8 cellular contexts compared by ENCODE assay signal in the genomic region with DNA sequence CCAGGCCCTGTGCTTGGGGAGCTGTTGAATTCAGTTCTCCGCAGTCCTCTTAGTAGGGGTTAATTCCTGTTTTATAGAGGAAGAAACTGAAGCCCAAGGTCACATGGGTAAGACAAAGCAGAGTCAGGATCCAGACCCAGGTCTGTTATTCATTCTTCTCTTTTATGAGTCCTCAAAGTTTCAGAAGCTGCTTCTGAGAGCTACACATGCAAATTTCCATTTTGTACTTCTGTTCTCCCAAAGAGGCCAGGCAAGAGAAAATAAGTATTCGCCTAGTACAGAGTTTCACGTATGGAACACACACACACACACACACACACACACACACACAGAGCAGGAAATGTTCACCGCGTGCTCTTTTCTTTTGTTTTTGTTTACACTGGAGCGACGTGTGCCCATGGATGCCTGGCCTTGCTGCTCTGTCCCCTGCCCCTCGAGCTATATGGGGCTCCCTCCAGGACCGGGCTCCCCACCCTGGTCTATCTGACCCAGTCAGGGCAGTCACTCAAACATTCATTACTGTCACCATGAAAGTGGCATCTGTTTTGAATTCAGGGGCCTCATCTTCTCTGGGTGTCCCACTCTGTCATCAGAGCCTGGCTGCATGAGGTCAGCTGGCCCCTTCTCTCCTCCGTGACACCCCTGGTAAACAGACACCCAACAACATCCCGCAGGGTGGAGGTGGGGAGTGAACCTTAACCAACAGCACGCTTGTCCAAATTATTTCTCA.
A peak's percentile ranks its signal among the peaks of the same experiment; 100 is the strongest.
DNase-seq lines count a peak whose midpoint lies in the region; ATAC-seq, FAIRE-seq and TF ChIP-seq lines count a peak whose summit lies in the region.

No MANE protein-coding gene starts in this region.

- CTCF ChIA-PET in H1 (lab: Charles Lee; ENCODE audit: partially characterized antibody): interaction anchor here (0.8 to 1.6 kb wide), 6 partner anchors 13 to 197 kb away, joined by 3 to 6 read pairs (median 4); no protein-coding TSS in a partner anchor

- no peak overlapping the region for H2BK15ac ChIP-seq in H1 (ENCODE audit: low read length)

- no peak overlapping the region for H3K9ac ChIP-seq in H1 (replicated peaks in 1 of 4; ENCODE audit: extremely low read depth in 1 of 4, low read depth in 3 of 4, low read length in 3 of 4)

- H2BK120ac ChIP-seq in H1 (replicated peaks; ENCODE audit: low read depth, low read length): no peak overlapping the region

- H3K79me2 ChIP-seq in H1 (ENCODE audit: control insufficient read depth in 1 of 2, insufficient read depth in 2 of 2, low read length in 2 of 2): no peaks in the 10 kb centered on the region

- no peaks in the 10 kb centered on the region for H3K23me2 ChIP-seq in H1 (ENCODE audit: low read depth, low read length)

- no peak overlapping the region for H4K5ac ChIP-seq in H1 (ENCODE audit: insufficient read length, low read depth, low read length)

- TF ChIP-seq RAD21 in H1 (IDR thresholded peaks at IDR 0.05 in 1 of 2, conservative IDR thresholded peaks at IDR 0.05 in 1 of 2; ENCODE audit: low read depth in 2 of 2, low read length in 2 of 2): no peak

- H2BK12ac ChIP-seq in H1 (ENCODE audit: low read depth, low read length): no peak overlapping the region

- peaks cover 0 to 13% (median 4%) of the 10 kb centered on the region in 4 experiments; a peak in 6 of 7 replicates for H3K4me1 ChIP-seq in H1 (replicated peaks in 1 of 4; ENCODE audit: control insufficient read depth in 3 of 4, insufficient read depth in 4 of 4, low read length in 3 of 4)
- peaks cover 56 to 81% (median 70%) of the 10 kb centered on the region in 4 donors for H3K4me1 ChIP-seq in transverse colon

- WGBS in H1 (ENCODE audit: extremely low coverage in 1 of 2, insufficient coverage in 1 of 2, insufficient read length in 1 of 2, insufficient replicate concordance in 2 of 2, low coverage in 1 of 2, low lambda C conversion rate in 2 of 2, missing lambda C conversion rate in 1 of 2), 2 experiments: 85% methylated on average over 12 of the region's 12 CpGs; no CpG with 5 or more reads in 1 of the 2 experiments
- WGBS in transverse colon (ENCODE audit: low coverage in 1 of 2), 2 donors: 22 to 23% methylated on average over 4 to 12 of the region's 12 CpGs

- TF ChIP-seq EP300 in H1 (IDR thresholded peaks at IDR 0.05; ENCODE audit: borderline replicate concordance in 1 of 2, low read depth in 2 of 2, low read length in 2 of 2) (no peak), transverse colon (IDR thresholded peaks at IDR 0.05; ENCODE audit: low read depth) (no peak)

- H2AK5ac ChIP-seq in H1 (ENCODE audit: low read depth, low read length): 0 out of 2 replicates have a peak overlapping the region, but pooled peaks have one; percentile 24

- POLR2A ChIA-PET in H1 (lab: Charles Lee; ENCODE audit: partially characterized antibody): interaction anchor here (0.6 to 1.7 kb wide), 3 partner anchors 15 to 209 kb away, joined by 3 to 4 read pairs (median 3); no protein-coding TSS in a partner anchor

- H3K4me2 ChIP-seq in H1 (ENCODE audit: insufficient read depth in 1 of 2, low read depth in 2 of 2, low read length in 2 of 2): no peak overlapping the region; a peak in 1 of 4 replicates

- TF ChIP-seq POLR2A in H1 (IDR thresholded peaks at IDR 0.05; ENCODE audit: control extremely low read depth in 1 of 2, low read depth in 2 of 2, low read length in 2 of 2): no peak
- TF ChIP-seq POLR2A in transverse colon (IDR thresholded peaks at IDR 0.05): no peak

- no peak for FAIRE-seq in H1 (lab: Jason Lieb, UNC)

- peaks cover 1 to 12% of the 10 kb centered on the region in 2 experiments for H4K20me1 ChIP-seq in H1 (replicated peaks in 1 of 2; ENCODE audit: control insufficient read depth in 1 of 2, insufficient read depth in 2 of 2, low read length in 2 of 2)

- H3K9me3 ChIP-seq in H1 (ENCODE audit: insufficient read depth in 2 of 2, low read depth in 1 of 2, low read length in 1 of 2): no peaks in the 10 kb centered on the region
- no peaks in the 10 kb centered on the region for H3K9me3 ChIP-seq in transverse colon

- no peak for TF ChIP-seq CTCF in H1 (IDR thresholded peaks at IDR 0.05; ENCODE audit: control extremely low read depth in 1 of 3, insufficient read depth in 1 of 3, low read depth in 1 of 3, low read length in 3 of 3)
- no peak for TF ChIP-seq CTCF in transverse colon (IDR thresholded peaks at IDR 0.05)

- H3K36me3 ChIP-seq in H1 (ENCODE audit: control insufficient read depth in 2 of 4, insufficient read depth in 4 of 4, low read length in 3 of 4) (no peaks in the 10 kb centered on the region), transverse colon (no peaks in the 10 kb centered on the region)

- H3K27ac ChIP-seq in H1 (ENCODE audit: low read depth, low read length) (no peak overlapping the region), transverse colon (peak overlapping the region; percentile 70 to 77 (median 74))

- H4K8ac ChIP-seq in H1 (ENCODE audit: extremely low read depth, insufficient read depth, low read length): no peak overlapping the region

- no peak overlapping the region for H2AFZ ChIP-seq in H1 (ENCODE audit: low read length)

- no peak overlapping the region for H2BK5ac ChIP-seq in H1 (ENCODE audit: low read depth, low read length)

- H3K79me1 ChIP-seq in H1 (ENCODE audit: low read depth, low read length): no peaks in the 10 kb centered on the region; the same call in none of the 2 replicates

- no peak overlapping the region for H3K23ac ChIP-seq in H1 (ENCODE audit: insufficient read length)

- no peak overlapping the region for H3K18ac ChIP-seq in H1 (ENCODE audit: extremely low read depth, low read length)

- in situ Hi-C loops in transverse colon (cut with MboI; ENCODE audit: low pct_ligation_motif_present in 1 of 4, low pct_unique_long_range_greater_than_20kb in 1 of 4, low sequenced_read_pairs in 3 of 4) (no loop called here), ACHN (cut with HindIII; ENCODE audit: low pct_ligation_motif_present, low pct_unique_long_range_greater_than_20kb, low sequenced_read_pairs) (no loop called here)

- H2BK20ac ChIP-seq in H1 (ENCODE audit: low read length): no peak overlapping the region

- peak; percentile 35 for DNase-seq in EH (ENCODE audit: low read depth)
- no peak for DNase-seq in H1 (ENCODE audit: low read depth in 1 of 2, low spot score in 2 of 2)
- DNase-seq in transverse colon: no peak
- no peak for DNase-seq in NCI-H146 (lab: John Stamatoyannopoulos, UW)
- no peak for DNase-seq in ACHN
- no peak for DNase-seq in stimulated activated CD4-positive, alpha-beta T cell treated with anti-CD3 and anti-CD28 coated beads, Interleukin-1b, Interleukin-23, amount 100 ng/mL, for 48 hours

- H3K27me3 ChIP-seq in H1 (replicated peaks in 1 of 4; ENCODE audit: control insufficient read depth in 3 of 4, extremely low read depth in 1 of 4, insufficient read depth in 3 of 4, low read length in 3 of 4) (no peaks in the 10 kb centered on the region), transverse colon (no peaks in the 10 kb centered on the region)

- intact Hi-C loops in transverse colon (cut with DNase I; ENCODE audit: low total_unique reads): no loop called here

- no peak overlapping the region for H4K91ac ChIP-seq in H1 (replicated peaks; ENCODE audit: insufficient read length, low read length)

- ATAC-seq in GM21367 (IDR thresholded peaks at IDR 0.05; ENCODE audit: unreplicated experiment): peak; percentile 92
- ATAC-seq in HG03469 (IDR thresholded peaks at IDR 0.05; ENCODE audit: unreplicated experiment): peak; percentile 89

- no peak overlapping the region for H3K56ac ChIP-seq in H1 (replicated peaks; ENCODE audit: insufficient read length, low read depth, low read length)

- H3K14ac ChIP-seq in H1 (ENCODE audit: insufficient read length): no peak overlapping the region

- no peak overlapping the region for H3K4me3 ChIP-seq in H1 (ENCODE audit: extremely low read depth in 1 of 4, insufficient read depth in 2 of 4, low read depth in 3 of 4, low read length in 4 of 4)
- no peak overlapping the region for H3K4me3 ChIP-seq in transverse colon

- no peak overlapping the region for H3K4ac ChIP-seq in H1 (replicated peaks; ENCODE audit: insufficient read length, low read depth, low read length)

TF ChIP-seq in H1, 55 proteins besides CTCF, POLR2A, EP300 and RAD21:
- TF ChIP-seq BACH1 (IDR thresholded peaks at IDR 0.05; ENCODE audit: low read length) (no peak), BCL11A (IDR thresholded peaks at IDR 0.05; ENCODE audit: low read depth in 2 of 2, low read length in 2 of 2) (no peak), SIX5 (IDR thresholded peaks at IDR 0.05; ENCODE audit: low read depth, low read length) (no peak), RNF2 (IDR thresholded peaks at IDR 0.05; ENCODE audit: borderline replicate concordance, low read depth, low read length, missing control alignments, poor library complexity, severe bottlenecking) (no peak), CHD2 (IDR thresholded peaks at IDR 0.05; ENCODE audit: low read length) (no peak), RFX5 (IDR thresholded peaks at IDR 0.05; ENCODE audit: borderline replicate concordance, low read depth, low read length) (no peak), NRF1 (IDR thresholded peaks at IDR 0.05; ENCODE audit: low read depth, low read length) (no peak), BRCA1 (IDR thresholded peaks at IDR 0.05; ENCODE audit: low read depth, low read length) (no peak), PHF8 (conservative IDR thresholded peaks at IDR 0.05; ENCODE audit: low read depth, low read length) (no peak), GABPA (IDR thresholded peaks at IDR 0.05; ENCODE audit: borderline replicate concordance, insufficient read depth, low read length) (no peak), SIN3A (conservative IDR thresholded peaks at IDR 0.05 in 1 of 2, IDR thresholded peaks at IDR 0.05 in 1 of 2; ENCODE audit: low read depth in 1 of 2, low read length in 2 of 2) (no peak), HDAC6 (IDR thresholded peaks at IDR 0.05; ENCODE audit: low read depth, low read length) (no peak), CEBPB (IDR thresholded peaks at IDR 0.05; ENCODE audit: low read depth, low read length) (no peak), TCF12 (IDR thresholded peaks at IDR 0.05; ENCODE audit: low read depth, low read length) (no peak), TAF1 (IDR thresholded peaks at IDR 0.05; ENCODE audit: low read depth, low read length) (no peak)
- TF ChIP-seq, protein P1, sequence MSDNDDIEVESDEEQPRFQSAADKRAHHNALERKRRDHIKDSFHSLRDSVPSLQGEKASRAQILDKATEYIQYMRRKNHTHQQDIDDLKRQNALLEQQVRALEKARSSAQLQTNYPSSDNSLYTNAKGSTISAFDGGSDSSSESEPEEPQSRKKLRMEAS (IDR thresholded peaks at IDR 0.05): no peak
- TF ChIP-seq, protein P2, sequence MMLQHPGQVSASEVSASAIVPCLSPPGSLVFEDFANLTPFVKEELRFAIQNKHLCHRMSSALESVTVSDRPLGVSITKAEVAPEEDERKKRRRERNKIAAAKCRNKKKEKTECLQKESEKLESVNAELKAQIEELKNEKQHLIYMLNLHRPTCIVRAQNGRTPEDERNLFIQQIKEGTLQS (IDR thresholded peaks at IDR 0.05; ENCODE audit: insufficient read depth, low read depth, low read length): no peak
